22 cellular contexts compared by ENCODE assay signal in the genomic region with DNA sequence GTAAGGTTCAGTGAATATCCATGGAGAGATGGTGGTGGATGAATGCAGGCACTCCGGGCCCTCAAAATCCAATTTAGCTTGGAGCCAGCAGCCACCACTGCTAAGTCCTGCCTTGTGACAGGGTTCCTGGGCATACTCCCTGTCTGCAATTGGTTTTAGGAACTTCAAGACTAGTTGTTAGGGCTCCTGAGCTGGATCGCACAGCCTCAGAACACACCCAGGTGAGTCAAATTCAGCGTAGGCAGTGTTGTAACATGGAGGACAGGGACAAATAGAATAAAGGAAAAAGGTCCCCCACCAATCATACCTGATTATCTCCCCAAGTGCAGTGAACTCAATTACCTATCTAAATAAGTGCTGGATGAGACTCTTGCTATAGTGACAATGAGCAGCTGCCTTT.
"Had no signal": no experiment of that assay in that cellular context is flagged by ENCODE, and none has a peak within 500 bp of the region (broad histone marks: within the 10 kb centered on the region; RNA-seq: fewer than 3 reads in every experiment).

No MANE protein-coding gene starts in this region.

- H3K4me1 ChIP-seq: colonic mucosa, gastrocnemius medialis, pancreas, psoas muscle, spleen, tibial nerve had no signal

- H3K27me3 ChIP-seq: cardiac muscle cell, colonic mucosa, gastrocnemius medialis, pancreas, spleen, tibial nerve had no signal

- H3K4me3 ChIP-seq: cardiac muscle cell, colonic mucosa, gastrocnemius medialis, pancreas, psoas muscle, spleen, tibial nerve had no signal

- H3K36me3 ChIP-seq: cardiac muscle cell, colonic mucosa, gastrocnemius medialis, pancreas, spleen, tibial nerve had no signal

- H3K9me3 ChIP-seq: colonic mucosa, gastrocnemius medialis, pancreas, psoas muscle, spleen, tibial nerve had no signal

- DNase-seq: activated CD4-positive, alpha-beta memory T cell treated with anti-CD3 and anti-CD28 coated beads, Interleukin-2, amount 10 ng/mL, durations not matched to agents 7 days and 5 days; activated CD4-positive, alpha-beta T cell treated with anti-CD3 and anti-CD28 coated beads for 1 hour; activated CD4-positive, alpha-beta T cell treated with anti-CD3 and anti-CD28 coated beads, Interleukin-2, amount 10 ng/mL, durations not matched to agents 7 days and 5 days; activated naive CD4-positive, alpha-beta T cell; activated T-cell treated with anti-CD3 and anti-CD28 coated beads, Interleukin-2, amount 50 U/mL, for 4 hours; anterior cingulate cortex; cerebellar nuclear complex; colonic mucosa; effector CD8-positive, alpha-beta T cell; gastrocnemius medialis; hippocampal formation; kidney; left colon; midbrain; naive thymus-derived CD4-positive, alpha-beta T cell; pancreas; psoas muscle; spleen; stimulated activated naive CD4-positive, alpha-beta T cell; T-helper 17 cell had no signal

- ATAC-seq: activated T-cell treated with anti-CD3 and anti-CD28 coated beads, Interleukin-2, amount 50 U/mL, for 4 hours; gastrocnemius medialis; left colon; naive thymus-derived CD4-positive, alpha-beta T cell; pancreas; T-helper 17 cell had no signal

- H3K27ac ChIP-seq: cardiac muscle cell, colonic mucosa, gastrocnemius medialis, pancreas, psoas muscle, spleen, tibial nerve had no signal
